Comparison of ENCODE assay signal across 24 cellular contexts in the genomic region with DNA sequence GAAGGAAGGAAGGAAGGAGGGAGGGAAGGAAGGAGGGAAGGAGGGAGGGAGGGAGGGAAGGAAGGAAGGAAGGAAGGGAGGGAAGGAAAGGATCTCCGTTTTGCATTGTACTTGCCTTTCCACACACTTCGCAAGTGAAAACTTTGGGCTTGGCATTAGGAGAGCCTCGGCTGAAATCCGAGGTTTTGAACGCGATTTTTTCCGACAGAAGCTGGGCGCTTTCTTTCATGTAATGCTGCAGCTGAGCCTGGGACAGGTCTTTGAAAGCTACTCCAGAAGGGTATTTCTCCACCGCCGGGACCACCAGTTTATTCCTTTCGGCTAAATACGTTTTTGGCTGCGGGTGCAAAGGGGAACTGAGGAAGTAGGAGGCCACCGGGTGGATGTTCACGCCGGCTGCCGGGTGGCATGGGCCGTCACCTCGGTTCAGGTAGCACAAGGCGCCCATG. TPM values are rescaled to one million over a fixed set of nuclear protein-coding genes. Genes with fewer than 3 reads are reported as not detected.
DNase-seq lines count a peak whose midpoint lies in the region; ATAC-seq and TF ChIP-seq lines count a peak whose summit lies in the region.
"Had no signal": no experiment of that assay in that cellular context is flagged by ENCODE, and none has a peak within 500 bp of the region (broad histone marks: within the 10 kb centered on the region; RNA-seq: fewer than 3 reads in every experiment).

No MANE protein-coding gene starts in this region.

- peak overlapping the region; percentile 100 for H3K27ac ChIP-seq in SK-N-MC
- H3K27ac ChIP-seq in esophagus squamous epithelium: no peak overlapping the region
- H3K27ac ChIP-seq: cardiac muscle cell, dorsolateral prefrontal cortex, esophagus muscularis mucosa, KMS-11, uterus had no signal

- H3K4me1 ChIP-seq in esophagus squamous epithelium: peaks cover 16 to 56% (median 40%) of the 10 kb centered on the region in 3 donors

- TF ChIP-seq POLR2A in esophagus squamous epithelium (IDR thresholded peaks at IDR 0.05): no peak

- ATAC-seq in activated naive CD8-positive, alpha-beta T cell treated with anti-CD3 and anti-CD28 coated beads, Interleukin-2, amount 10 ng/mL, durations not matched to agents 7 days and 5 days (ENCODE audit: low read depth): no peak
- ATAC-seq in activated naive CD8-positive, alpha-beta T cell treated with anti-CD3 and anti-CD28 coated beads, Interleukin-2, amount 50 U/mL, for 24 hours: no peak
- no peak for ATAC-seq in GM21786 (IDR thresholded peaks at IDR 0.05; ENCODE audit: unreplicated experiment)

- peaks cover 30 to 100% (median 76%) of the 10 kb centered on the region in 4 donors for H3K27me3 ChIP-seq in esophagus squamous epithelium

- POLR2A ChIA-PET in activated naive CD8-positive, alpha-beta T cell treated with anti-CD3 and anti-CD28 coated beads, Interleukin-2, amount 10 ng/mL, durations not matched to agents 7 days and 5 days (lab: Charles Lee): no interaction called here

- H3K27ac Mint-ChIP-seq in activated naive CD8-positive, alpha-beta T cell treated with anti-CD3 and anti-CD28 coated beads, Interleukin-2, amount 10 ng/mL, durations not matched to agents 7 days and 5 days: peak overlapping the region; percentile 48
- H3K27ac Mint-ChIP-seq in activated naive CD8-positive, alpha-beta T cell treated with anti-CD3 and anti-CD28 coated beads, Interleukin-2, amount 50 U/mL, for 24 hours: no peak overlapping the region
- H3K27ac Mint-ChIP-seq: HFFc6 had no signal

- no peak for DNase-seq in activated naive CD8-positive, alpha-beta T cell treated with anti-CD3 and anti-CD28 coated beads, Interleukin-2, amount 10 ng/mL, durations not matched to agents 7 days and 5 days
- DNase-seq in activated naive CD8-positive, alpha-beta T cell treated with anti-CD3 and anti-CD28 coated beads, Interleukin-2, amount 50 U/mL, for 24 hours: no peak
- DNase-seq in SK-N-MC (ENCODE audit: low read depth, low spot score) (no peak), esophagus squamous epithelium (lab: John Stamatoyannopoulos, UW) (no peak), NCI-H1436 treated with DMSO at 0.1 percent for 48 hours (lab: John Stamatoyannopoulos, UW) (no peak)
- DNase-seq in stimulated activated naive CD4-positive, alpha-beta T cell (lab: John Stamatoyannopoulos, UW): no peak
- DNase-seq: activated CD4-positive, alpha-beta T cell treated with anti-CD3 and anti-CD28 coated beads for 48 hours; activated CD8-positive, alpha-beta memory T cell treated with anti-CD3 and anti-CD28 coated beads, Interleukin-2, amount 50 U/mL, for 4 hours; DMS79; dorsolateral prefrontal cortex; HFFc6; MV-4-11; NCI-H187 treated with DMSO at 0.1 percent for 48 hours; small intestine; stimulated activated CD4-positive, alpha-beta T cell treated with anti-CD3 and anti-CD28 coated beads, Interleukin-4, amount 100 ng/mL, for 24 hours; uterus had no signal

- intact Hi-C loops in esophagus squamous epithelium (cut with DNase I): no loop called here

- H3K4me1 Mint-ChIP-seq in activated naive CD8-positive, alpha-beta T cell treated with anti-CD3 and anti-CD28 coated beads, Interleukin-2, amount 10 ng/mL, durations not matched to agents 7 days and 5 days: no peaks in the 10 kb centered on the region
- H3K4me1 Mint-ChIP-seq in activated naive CD8-positive, alpha-beta T cell treated with anti-CD3 and anti-CD28 coated beads, Interleukin-2, amount 50 U/mL, for 24 hours: peaks cover 1% of the 10 kb centered on the region

- 4 to 9% methylated on average over 19 to 20 of the region's 20 CpGs for whole genome bisulfite sequencing in esophagus squamous epithelium, 2 donors

- H3K27me3 Mint-ChIP-seq in activated naive CD8-positive, alpha-beta T cell treated with anti-CD3 and anti-CD28 coated beads, Interleukin-2, amount 10 ng/mL, durations not matched to agents 7 days and 5 days: peaks cover 87% of the 10 kb centered on the region
- peaks cover 86% of the 10 kb centered on the region for H3K27me3 Mint-ChIP-seq in activated naive CD8-positive, alpha-beta T cell treated with anti-CD3 and anti-CD28 coated beads, Interleukin-2, amount 50 U/mL, for 24 hours

- no peak for TF ChIP-seq CTCF in esophagus squamous epithelium (IDR thresholded peaks at IDR 0.05)

- H3K4me3 ChIP-seq in SK-N-MC: peak overlapping the region; percentile 83
- peak overlapping the region; percentile 71 for H3K4me3 ChIP-seq in iPS-18c (ENCODE audit: insufficient read depth, low read depth, low read length)
- H3K4me3 ChIP-seq in esophagus squamous epithelium: peak overlapping the region in 1 of 4 donors; percentile 58
- H3K4me3 ChIP-seq: cardiac muscle cell, uterus had no signal

- H3K36me3 ChIP-seq in SK-N-MC (ENCODE audit: insufficient read depth, low read length): peaks cover 47% of the 10 kb centered on the region
- no peaks in the 10 kb centered on the region for H3K36me3 ChIP-seq in esophagus squamous epithelium
- H3K36me3 ChIP-seq: cardiac muscle cell, esophagus muscularis mucosa, uterus had no signal

- H3K9ac ChIP-seq in SK-N-MC (ENCODE audit: insufficient read length): peak overlapping the region; percentile 99
- H3K9ac ChIP-seq: KMS-11 had no signal

- peaks cover 3% of the 10 kb centered on the region for H3K9me3 Mint-ChIP-seq in activated naive CD8-positive, alpha-beta T cell treated with anti-CD3 and anti-CD28 coated beads, Interleukin-2, amount 10 ng/mL, durations not matched to agents 7 days and 5 days
- peaks cover 10% of the 10 kb centered on the region for H3K9me3 Mint-ChIP-seq in activated naive CD8-positive, alpha-beta T cell treated with anti-CD3 and anti-CD28 coated beads, Interleukin-2, amount 50 U/mL, for 24 hours

- H3K9me3 ChIP-seq in SK-N-MC (ENCODE audit: low read depth, low read length) (no peaks in the 10 kb centered on the region), iPS-18c (ENCODE audit: control insufficient read depth, insufficient read depth, low read length) (peaks cover 4% of the 10 kb centered on the region), esophagus squamous epithelium (no peaks in the 10 kb centered on the region)
- H3K9me3 ChIP-seq: esophagus muscularis mucosa, uterus had no signal

- peaks cover 2% of the 10 kb centered on the region for H3K36me3 Mint-ChIP-seq in activated naive CD8-positive, alpha-beta T cell treated with anti-CD3 and anti-CD28 coated beads, Interleukin-2, amount 10 ng/mL, durations not matched to agents 7 days and 5 days
- H3K36me3 Mint-ChIP-seq in activated naive CD8-positive, alpha-beta T cell treated with anti-CD3 and anti-CD28 coated beads, Interleukin-2, amount 50 U/mL, for 24 hours (ENCODE audit: low read depth): peaks cover 6% of the 10 kb centered on the region

- no peak overlapping the region for H3K4me3 Mint-ChIP-seq in activated naive CD8-positive, alpha-beta T cell treated with anti-CD3 and anti-CD28 coated beads, Interleukin-2, amount 10 ng/mL, durations not matched to agents 7 days and 5 days
- no peak overlapping the region for H3K4me3 Mint-ChIP-seq in activated naive CD8-positive, alpha-beta T cell treated with anti-CD3 and anti-CD28 coated beads, Interleukin-2, amount 50 U/mL, for 24 hours
- H3K4me3 Mint-ChIP-seq: HFFc6 had no signal

RNA-seq across cellular contexts. Expression of a gene that starts 1.0 kb away (rescaled TPM):
- not detected for total RNA-seq in activated naive CD8-positive, alpha-beta T cell treated with anti-CD3 and anti-CD28 coated beads, Interleukin-2, amount 10 ng/mL, durations not matched to agents 7 days and 5 days
- total RNA-seq in esophagus squamous epithelium: not detected
- total RNA-seq: cardiac muscle cell, esophagus muscularis mucosa, glomerular endothelial cell, HFFc6, lung microvascular endothelial cell, posterior vena cava, uterus had no signal
